ENCODE assay signal across 25 cellular contexts in genomic region chr10:24784923-24785322, GRCh38.
DNase-seq lines count a peak whose midpoint lies in the region; ATAC-seq and TF ChIP-seq lines count a peak whose summit lies in the region.
"Had no signal": no experiment of that assay in that cellular context is flagged by ENCODE, and none has a peak within 500 bp of the region (broad histone marks: within the 10 kb centered on the region; RNA-seq: fewer than 3 reads in every experiment).

No MANE protein-coding gene starts in this region.

- H3K4me1 ChIP-seq in breast epithelium = no peaks in the 10 kb centered on the region

- no peak overlapping the region for H3K4me3 ChIP-seq in breast epithelium
- H3K4me3 ChIP-seq: ovary had no signal

- TF ChIP-seq POLR2A in breast epithelium (IDR thresholded peaks at IDR 0.05) = no peak

- H3K27ac ChIP-seq in breast epithelium (peak overlapping the region; percentile 19 to 38), layer of hippocampus (ENCODE audit: low read depth, low read length) (peak overlapping the region; percentile 95)
- H3K27ac ChIP-seq: HL-60, ovary had no signal

- TF ChIP-seq CTCF in breast epithelium (IDR thresholded peaks at IDR 0.05) = no peak

- intact Hi-C loops in breast epithelium (cut with DNase I; ENCODE audit: low total_unique reads) = no loop called here

- H3K36me3 ChIP-seq in breast epithelium = no peaks in the 10 kb centered on the region
- H3K36me3 ChIP-seq: ovary had no signal

- ATAC-seq in GM19023 (IDR thresholded peaks at IDR 0.05; ENCODE audit: unreplicated experiment) = no peak
- no peak for ATAC-seq in GM21526 (IDR thresholded peaks at IDR 0.05; ENCODE audit: low FRiP score, unreplicated experiment)
- ATAC-seq: Right ventricle myocardium inferior; stimulated activated memory B cell treated with anti-CD40 and anti-IgM and Interleukin-4, amounts not matched to agents 10 μg/mL and 1 μg/mL and 100 μg/mL, for 72 hours had no signal

- H3K9me3 ChIP-seq in breast epithelium = no peaks in the 10 kb centered on the region
- H3K9me3 ChIP-seq: ovary had no signal

- H3K27me3 ChIP-seq in breast epithelium (no peaks in the 10 kb centered on the region), layer of hippocampus (ENCODE audit: control insufficient read depth, insufficient read depth, low read length) (no peaks in the 10 kb centered on the region)
- H3K27me3 ChIP-seq: ovary had no signal

- DNase-seq in EL (peak; percentile 13), RKO (ENCODE audit: low spot score) (peak; percentile 30), breast epithelium (ENCODE audit: low spot score in 2 of 2) (no peak), NCI-H1092 (lab: John Stamatoyannopoulos, UW) (no peak), NCI-H1417 treated with DMSO at 0.1 percent for 48 hours (lab: John Stamatoyannopoulos, UW) (no peak)
- DNase-seq: activated CD4-positive, alpha-beta memory T cell treated with anti-CD3 and anti-CD28 coated beads, Interleukin-2, amount 10 ng/mL, durations not matched to agents 7 days and 5 days; activated CD4-positive, CD25-positive, alpha-beta regulatory T cell treated with anti-CD3 and anti-CD28 coated beads, Interleukin-2, amount 50 U/mL, for 72 hours; activated CD8-positive, alpha-beta memory T cell treated with anti-CD3 and anti-CD28 coated beads, Interleukin-2, amount 50 U/mL, for 4 hours; activated naive CD4-positive, alpha-beta T cell treated with Interleukin-2 at 50 U/mL for 16 hours; CD4-positive, alpha-beta T cell; H7; Karpas-422; mesenchymal stem cell; NCI-H1436 treated with DMSO at 0.1 percent for 48 hours; NCI-H2171; NCI-H524 treated with DMSO at 0.1 percent for 48 hours; OCI-M1; ovary; stimulated activated CD4-positive, alpha-beta T cell treated with anti-CD3 and anti-CD28 coated beads, Interleukin-15, amount 100 ng/mL, for 24 hours had no signal

Comparison
In these comparisons a context has a peak if more than half of its experiments do, and no peak if none do; other contexts are left out.
1. DNase-seq: peak in EL (single experiment) and RKO (single experiment); none in breast epithelium (0 of 2), NCI-H1092 (single experiment) and NCI-H1417 treated with DMSO at 0.1 percent for 48 hours (single experiment).